Comparison of ENCODE assay signal across 12 cellular contexts in the genomic region with DNA sequence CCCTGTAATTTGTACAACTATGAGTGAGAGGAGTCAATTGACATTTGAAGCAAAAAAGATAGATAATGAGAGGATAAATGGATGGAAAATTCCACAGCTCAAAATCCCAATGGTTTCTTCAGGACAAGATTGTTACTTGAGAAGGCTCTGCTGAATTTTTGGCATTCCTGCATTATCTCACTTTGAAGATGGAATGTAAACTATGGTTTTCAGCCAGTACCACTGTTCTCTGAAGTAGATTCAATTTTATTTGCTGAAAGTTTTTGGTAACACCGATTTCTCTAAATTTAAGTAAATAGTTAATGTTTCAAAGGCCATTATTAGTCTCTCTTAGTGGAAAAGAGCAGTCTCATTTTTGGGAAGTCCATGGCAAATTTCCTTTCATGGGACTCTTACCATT.
DNase-seq lines count a peak whose midpoint lies in the region; TF ChIP-seq lines count a peak whose summit lies in the region.
"Had no signal": no experiment of that assay in that cellular context is flagged by ENCODE, and none has a peak within 500 bp of the region (broad histone marks: within the 10 kb centered on the region; RNA-seq: fewer than 3 reads in every experiment).

No MANE protein-coding gene starts in this region.

- TF ChIP-seq CTCF in AG10803 (conservative IDR thresholded peaks at IDR 0.05; ENCODE audit: low read length) (no peak), esophagus muscularis mucosa (IDR thresholded peaks at IDR 0.05) (no peak), nephron (IDR thresholded peaks at IDR 0.05; ENCODE audit: unreplicated experiment in 3 of 3) (no peak)

- H3K27me3 ChIP-seq in esophagus muscularis mucosa = no peaks in the 10 kb centered on the region

- no peak for TF ChIP-seq POLR2A in esophagus muscularis mucosa (IDR thresholded peaks at IDR 0.05; ENCODE audit: low read depth)

- DNase-seq in AG10803 (ENCODE audit: low read depth) = peak; percentile 87
- DNase-seq in NCI-H460 (ENCODE audit: extremely low read depth, low read depth) = peak; percentile 61
- DNase-seq in esophagus muscularis mucosa (ENCODE audit: extremely low spot score) = no peak
- DNase-seq in activated CD8-positive, alpha-beta memory T cell treated with anti-CD3 and anti-CD28 coated beads, Interleukin-2, amount 50 U/mL, for 48 hours = no peak
- no peak for DNase-seq in activated CD4-positive, alpha-beta memory T cell treated with anti-CD3 and anti-CD28 coated beads for 36 hours
- no peak for DNase-seq in HuH-7 (ENCODE audit: low spot score)
- no peak for DNase-seq in NCI-H82 treated with DMSO at 0.1 percent for 48 hours (lab: John Stamatoyannopoulos, UW; ENCODE audit: unreplicated experiment)
- DNase-seq: activated T-cell treated with anti-CD3 and anti-CD28 coated beads, Interleukin-2, amount 50 U/mL, for 1 hour; NCI-H1048; nucleus accumbens; SHP77 treated with DMSO at 0.1 percent for 48 hours had no signal

- intact Hi-C loops in esophagus muscularis mucosa (cut with DNase I) = no loop called here
- intact Hi-C loops in activated CD4-positive, alpha-beta memory T cell treated with anti-CD3 and anti-CD28 coated beads for 36 hours (cut with micrococcal nuclease) = no loop called here

- H3K4me3 ChIP-seq in AG10803 (ENCODE audit: low read length) (no peak overlapping the region), esophagus muscularis mucosa (no peak overlapping the region)

- peak overlapping the region; percentile 10 to 60 (median 33) for H3K27ac ChIP-seq in esophagus muscularis mucosa (replicated peaks in 1 of 4)

- TF ChIP-seq EP300 in esophagus muscularis mucosa (IDR thresholded peaks at IDR 0.05) = no peak

- peak overlapping the region; percentile 60 to 81 (median 78) for H3K27ac Mint-ChIP-seq in nephron
- H3K27ac Mint-ChIP-seq in activated CD4-positive, alpha-beta memory T cell treated with anti-CD3 and anti-CD28 coated beads for 36 hours = no peak overlapping the region

- H3K36me3 Mint-ChIP-seq in nephron (ENCODE audit: low read depth) = no peaks in the 10 kb centered on the region
- no peaks in the 10 kb centered on the region for H3K36me3 Mint-ChIP-seq in activated CD4-positive, alpha-beta memory T cell treated with anti-CD3 and anti-CD28 coated beads for 36 hours

- peaks cover 42% of the 10 kb centered on the region for H3K4me1 Mint-ChIP-seq in nephron
- no peaks in the 10 kb centered on the region for H3K4me1 Mint-ChIP-seq in activated CD4-positive, alpha-beta memory T cell treated with anti-CD3 and anti-CD28 coated beads for 36 hours (ENCODE audit: low read depth)

- CTCF ChIA-PET in activated CD4-positive, alpha-beta memory T cell treated with anti-CD3 and anti-CD28 coated beads for 36 hours (lab: Charles Lee) = no interaction called here

- H3K27me3 Mint-ChIP-seq in nephron (ENCODE audit: low read depth) = no peaks in the 10 kb centered on the region
- no peaks in the 10 kb centered on the region for H3K27me3 Mint-ChIP-seq in activated CD4-positive, alpha-beta memory T cell treated with anti-CD3 and anti-CD28 coated beads for 36 hours

- 23% methylated on average over 1 of the region's 1 CpG for WGBS in esophagus muscularis mucosa

- H3K9me3 ChIP-seq in esophagus muscularis mucosa = no peaks in the 10 kb centered on the region

- POLR2A ChIA-PET in activated CD4-positive, alpha-beta memory T cell treated with anti-CD3 and anti-CD28 coated beads for 36 hours (lab: Charles Lee) = no interaction called here

- peak overlapping the region in 2 of 3 experiments; percentile 12 to 43 for H3K4me3 Mint-ChIP-seq in nephron
- no peak overlapping the region for H3K4me3 Mint-ChIP-seq in activated CD4-positive, alpha-beta memory T cell treated with anti-CD3 and anti-CD28 coated beads for 36 hours

- no peaks in the 10 kb centered on the region for H3K9me3 Mint-ChIP-seq in nephron
- H3K9me3 Mint-ChIP-seq in activated CD4-positive, alpha-beta memory T cell treated with anti-CD3 and anti-CD28 coated beads for 36 hours = no peaks in the 10 kb centered on the region

- peaks cover 34 to 51% (median 41%) of the 10 kb centered on the region in 4 donors for H3K4me1 ChIP-seq in esophagus muscularis mucosa

- H3K36me3 ChIP-seq in esophagus muscularis mucosa = no peaks in the 10 kb centered on the region

Comparison
In these comparisons a context has a peak if more than half of its experiments do, and no peak if none do; other contexts are left out.
1. DNase-seq: peak in AG10803 (single experiment) and NCI-H460 (single experiment); none in esophagus muscularis mucosa (single experiment), activated CD8-positive, alpha-beta memory T cell treated with anti-CD3 and anti-CD28 coated beads, Interleukin-2, amount 50 U/mL, for 48 hours (single experiment), activated CD4-positive, alpha-beta memory T cell treated with anti-CD3 and anti-CD28 coated beads for 36 hours (single experiment), HuH-7 (single experiment) and NCI-H82 treated with DMSO at 0.1 percent for 48 hours (single experiment).